ENCODE assay signal across 8 cellular contexts in the genomic region with DNA sequence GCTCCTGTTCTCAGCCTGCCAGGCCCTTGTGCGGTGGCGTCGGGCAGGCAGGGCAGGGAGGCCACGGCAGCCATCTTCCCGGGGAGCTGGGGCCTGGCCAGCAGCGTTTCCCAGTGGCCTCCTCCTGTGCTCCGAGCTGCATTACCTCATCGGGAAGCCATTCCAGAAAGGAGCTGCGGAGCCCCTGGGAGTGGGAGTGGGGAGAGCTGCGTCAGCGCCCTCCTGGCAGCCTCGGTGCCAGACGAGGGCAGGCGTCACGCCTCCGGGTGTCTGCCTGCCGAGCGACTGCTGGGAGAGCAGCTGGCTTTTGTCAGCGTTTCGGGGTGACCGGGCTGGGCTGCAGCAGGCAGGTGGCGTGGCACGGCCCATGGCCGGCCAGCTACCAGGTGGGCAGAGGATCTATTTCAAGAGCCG. TPM values are rescaled to one million over a fixed set of nuclear protein-coding genes. Genes with fewer than 3 reads are reported as not detected.
DNase-seq lines count a peak whose midpoint lies in the region; ATAC-seq and TF ChIP-seq lines count a peak whose summit lies in the region.

No MANE protein-coding gene starts in this region.

- H3K36me3 Mint-ChIP-seq in chondrocyte (ENCODE audit: low read depth): peaks cover 2% of the 10 kb centered on the region
- H3K36me3 Mint-ChIP-seq in activated naive CD4-positive, alpha-beta T cell treated with anti-CD3 and anti-CD28 coated beads, Interleukin-2, amount 50 U/mL, for 72 hours: no peaks in the 10 kb centered on the region

- H3K4me3 ChIP-seq in lung: no peak overlapping the region

- peaks cover 11% of the 10 kb centered on the region for H3K9me3 Mint-ChIP-seq in chondrocyte (ENCODE audit: low read depth)
- no peaks in the 10 kb centered on the region for H3K9me3 Mint-ChIP-seq in activated naive CD4-positive, alpha-beta T cell treated with anti-CD3 and anti-CD28 coated beads, Interleukin-2, amount 50 U/mL, for 72 hours

- DNase-seq in NCI-H1092 (lab: John Stamatoyannopoulos, UW) (peak; percentile 46), NCI-H1092 treated with DMSO at 0.1 percent for 48 hours (lab: John Stamatoyannopoulos, UW) (no peak), chondrocyte (ENCODE audit: low spot score) (peak; percentile 97), lung (ENCODE audit: low spot score) (peak; percentile 67), NCI-H1436 (lab: John Stamatoyannopoulos, UW) (no peak), activated T-cell treated with anti-CD3 and anti-CD28 coated beads for 4 hours (no peak), CD1c-positive myeloid dendritic cell (ENCODE audit: extremely low spot score) (no peak)
- no peak for DNase-seq in activated naive CD4-positive, alpha-beta T cell treated with anti-CD3 and anti-CD28 coated beads, Interleukin-2, amount 50 U/mL, for 72 hours (ENCODE audit: low spot score in 2 of 2)

- H3K4me3 Mint-ChIP-seq in chondrocyte (ENCODE audit: unreplicated experiment): no peak overlapping the region

- peaks cover 62% of the 10 kb centered on the region for H3K4me1 Mint-ChIP-seq in chondrocyte (ENCODE audit: low read depth)

- 42 to 79% methylated on average over 23 to 25 of the region's 25 CpGs for WGBS in lung, 2 donors

- ATAC-seq in lung (ENCODE audit: insufficient read depth, low FRiP score): peak; percentile 10
- no peak for ATAC-seq in activated naive CD4-positive, alpha-beta T cell treated with anti-CD3 and anti-CD28 coated beads, Interleukin-2, amount 50 U/mL, for 72 hours

- H3K27me3 ChIP-seq in lung (ENCODE audit: control insufficient read depth, insufficient read depth): no peaks in the 10 kb centered on the region

- H3K27ac Mint-ChIP-seq in chondrocyte (ENCODE audit: unreplicated experiment): peak overlapping the region; percentile 88
- H3K27ac Mint-ChIP-seq in activated naive CD4-positive, alpha-beta T cell treated with anti-CD3 and anti-CD28 coated beads, Interleukin-2, amount 50 U/mL, for 72 hours: no peak overlapping the region

- TF ChIP-seq CTCF in chondrocyte (IDR thresholded peaks at IDR 0.05) (no peak), lung (IDR thresholded peaks at IDR 0.05; ENCODE audit: control extremely low read depth, extremely low read depth) (no peak)

- peaks cover 0 to 2% of the 10 kb centered on the region in 2 donors for H3K9me3 ChIP-seq in lung (ENCODE audit: control insufficient read depth in 2 of 2, insufficient read depth in 1 of 2, low read length in 1 of 2)

- no peaks in the 10 kb centered on the region for H3K36me3 ChIP-seq in lung (ENCODE audit: control insufficient read depth in 2 of 2, insufficient read depth in 2 of 2, low read length in 2 of 2)

- H3K27me3 Mint-ChIP-seq in chondrocyte (ENCODE audit: low read depth): no peaks in the 10 kb centered on the region

- peaks cover 0 to 18% of the 10 kb centered on the region in 2 donors for H3K4me1 ChIP-seq in lung (ENCODE audit: control insufficient read depth in 2 of 2, insufficient read depth in 2 of 2, low read length in 2 of 2)

- H3K27ac ChIP-seq in lung (ENCODE audit: low read depth in 1 of 2, low read length in 1 of 2): peak overlapping the region; percentile 93 to 94

RNA-seq across cellular contexts. Expression of gene WNT7B, which starts 30.9 kb away (rescaled TPM):
- total RNA-seq in chondrocyte: 0.15 to 1.1 TPM (median 0.18 TPM) in 3 replicates
- total RNA-seq in lung: 10 to 100 TPM in 1 of 2 donors, 1 to 10 TPM in 1; 4.4 to 12.5 TPM
- 1 to 10 TPM; 3.5 to 8.6 TPM for polyA plus RNA-seq in lung
- under 1 TPM in 1 of 2 donors, not detected in 1; 0.05 TPM for total RNA-seq in activated naive CD4-positive, alpha-beta T cell treated with anti-CD3 and anti-CD28 coated beads, Interleukin-2, amount 50 U/mL, for 72 hours

Comparison
In these comparisons a context has a peak if more than half of its experiments do, and no peak if none do; other contexts are left out.
1. DNase-seq: peak in NCI-H1092 (single experiment), chondrocyte (single experiment) and lung (single experiment); none in NCI-H1092 treated with DMSO at 0.1 percent for 48 hours (single experiment), NCI-H1436 (single experiment), activated T-cell treated with anti-CD3 and anti-CD28 coated beads for 4 hours (single experiment), activated naive CD4-positive, alpha-beta T cell treated with anti-CD3 and anti-CD28 coated beads, Interleukin-2, amount 50 U/mL, for 72 hours (0 of 2) and CD1c-positive myeloid dendritic cell (single experiment).